ENCODE assay signal across 8 cellular contexts in the genomic region with DNA sequence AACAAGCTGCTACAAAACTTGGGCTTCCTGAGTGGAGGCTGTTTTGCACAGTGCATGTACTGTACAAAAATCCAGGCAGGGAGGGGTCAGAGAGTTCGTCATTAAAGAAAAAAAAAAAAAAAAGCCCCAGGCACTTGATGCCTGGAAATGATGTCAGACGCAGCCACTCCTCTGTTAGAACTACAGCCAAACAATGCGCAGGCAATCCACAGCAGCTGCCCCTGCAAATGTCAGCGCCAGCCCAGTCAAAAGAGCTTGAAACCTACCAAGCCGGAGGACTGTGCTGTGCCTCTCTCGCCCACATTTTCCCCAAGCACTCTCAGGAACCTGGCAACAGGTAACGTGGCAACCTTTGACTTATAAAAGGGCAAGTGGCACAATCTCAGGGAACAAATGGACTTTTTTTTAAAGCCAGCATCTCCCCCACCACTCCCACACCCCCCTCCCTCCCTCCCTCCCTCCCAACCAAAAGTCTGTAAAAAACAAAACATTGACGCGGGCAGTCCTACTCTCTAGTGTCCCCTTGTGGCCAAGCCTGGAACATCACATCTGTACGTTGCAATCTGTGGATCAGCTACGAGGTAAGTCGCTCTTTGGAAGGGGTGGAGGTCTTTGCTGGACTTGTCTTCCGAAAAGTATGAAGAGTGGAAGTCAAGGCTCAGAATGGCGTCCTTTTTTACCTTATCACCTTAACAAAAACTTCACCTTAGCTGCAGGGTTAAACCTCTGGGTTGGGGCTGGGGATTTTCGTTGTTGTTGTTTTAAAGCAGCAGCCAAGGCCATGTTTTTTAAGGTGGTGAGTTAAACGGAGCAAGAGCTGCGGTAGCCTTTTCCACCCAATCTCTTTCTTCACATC.
DNase-seq lines count a peak whose midpoint lies in the region; TF ChIP-seq lines count a peak whose summit lies in the region.

No MANE protein-coding gene starts in this region.

- in situ Hi-C loops in HAP-1 (cut with MboI; ENCODE audit: low sequenced_read_pairs), result loop anchor here (5.0 kb wide), 1 partner anchor 312 kb away; no protein-coding TSS in a partner anchor

- H3K4me3 ChIP-seq in HAP-1 (peak overlapping the region; percentile 25), MG63 (peak overlapping the region; percentile 45), neutrophil (ENCODE audit: low read depth in 1 of 2, low read length in 1 of 2) (peak overlapping the region; percentile 61 to 63)

- DNase-seq in GM04503 (ENCODE audit: low read depth), result peak; percentile 85
- peak; percentile 90 to 93 for DNase-seq in HAP-1 (ENCODE audit: low spot score in 2 of 2)
- peak; percentile 88 for DNase-seq in MG63
- peak; percentile 90 to 94 for DNase-seq in SHP77 (lab: John Stamatoyannopoulos, UW)
- peak; percentile 78 for DNase-seq in activated gamma-delta T cell treated with anti-CD3 and anti-CD28 coated beads, Interleukin-2, amount 50 U/mL, for 16 hours (ENCODE audit: low read depth)
- DNase-seq in foreskin melanocyte, result peak; percentile 91
- peak; percentile 34 to 97 (median 85) for DNase-seq in substantia nigra (lab: John Stamatoyannopoulos, UW)

- H3K36me3 ChIP-seq in HAP-1 (replicated peaks), result no peaks in the 10 kb centered on the region
- H3K36me3 ChIP-seq in MG63, result peaks cover 3% of the 10 kb centered on the region; the same call in 1 of the 2 replicates
- H3K36me3 ChIP-seq in neutrophil, result no peaks in the 10 kb centered on the region

- H3K27me3 ChIP-seq in HAP-1 (ENCODE audit: low read depth), result no peaks in the 10 kb centered on the region
- H3K27me3 ChIP-seq in MG63, result no peaks in the 10 kb centered on the region
- H3K27me3 ChIP-seq in neutrophil, result no peaks in the 10 kb centered on the region

- peaks cover 34% of the 10 kb centered on the region for H3K4me1 ChIP-seq in HAP-1
- peaks cover 56 to 60% of the 10 kb centered on the region in 2 experiments for H3K4me1 ChIP-seq in neutrophil (ENCODE audit: control insufficient read depth in 1 of 2, insufficient read depth in 1 of 2, low read depth in 1 of 2, low read length in 1 of 2)

- TF ChIP-seq CTCF in neutrophil (IDR thresholded peaks at IDR 0.05), result peak; percentile 92

- H3K27ac ChIP-seq in neutrophil (peak overlapping the region; percentile 98), substantia nigra (ENCODE audit: low read depth, low read length, poor library complexity, severe bottlenecking) (peak overlapping the region; percentile 90)

- H3K9me3 ChIP-seq in HAP-1, result no peaks in the 10 kb centered on the region
- H3K9me3 ChIP-seq in MG63, result no peaks in the 10 kb centered on the region
- H3K9me3 ChIP-seq in neutrophil, result no peaks in the 10 kb centered on the region

Comparison
In these comparisons a context has a peak if more than half of its experiments do, and no peak if none do; other contexts are left out.
1. Peak in every context shown above with its lines: DNase-seq, H3K4me3 ChIP-seq and H3K27ac ChIP-seq.